ENCODE assay signal across 12 cellular contexts in the genomic region with DNA sequence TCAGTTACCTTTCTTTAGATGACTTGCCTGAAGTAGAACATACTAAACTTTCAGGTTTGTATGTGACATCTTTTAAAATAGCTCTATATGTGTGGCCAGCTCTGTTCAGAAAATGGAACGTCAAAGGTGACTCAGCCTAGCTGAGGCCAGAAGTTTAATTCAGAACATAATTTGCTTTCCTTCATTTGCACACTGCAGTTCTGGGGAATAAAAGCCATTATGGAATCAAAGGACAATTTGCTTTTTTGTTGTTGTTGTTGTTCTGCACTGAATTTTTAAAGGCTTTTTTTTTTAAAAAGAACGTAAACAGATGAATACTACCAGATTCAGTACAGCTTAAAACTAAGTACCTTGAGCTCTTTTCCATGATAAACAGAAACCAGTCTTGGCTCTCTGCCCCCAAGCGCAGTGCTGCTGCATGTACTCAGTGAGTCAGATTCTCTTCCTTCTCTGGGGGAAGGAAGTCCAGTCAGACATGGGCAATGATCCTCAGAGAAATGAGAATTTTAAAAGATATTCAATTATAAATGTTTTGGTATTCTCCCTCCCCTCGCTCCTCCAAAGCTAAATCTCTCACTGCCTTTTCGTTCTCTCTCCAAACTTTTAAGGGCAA.
DNase-seq lines count a peak whose midpoint lies in the region; FAIRE-seq and TF ChIP-seq lines count a peak whose summit lies in the region.
"Had no signal": no experiment of that assay in that cellular context is flagged by ENCODE, and none has a peak within 500 bp of the region (broad histone marks: within the 10 kb centered on the region; RNA-seq: fewer than 3 reads in every experiment).

No MANE protein-coding gene starts in this region.

- no peak for TF ChIP-seq POLR2A in breast epithelium (IDR thresholded peaks at IDR 0.05)

- H3K9ac ChIP-seq in MM.1S (ENCODE audit: low read length): no peak overlapping the region

- no peaks in the 10 kb centered on the region for H3K9me2 ChIP-seq in hepatocyte (replicated peaks; ENCODE audit: insufficient read depth)
- H3K9me2 ChIP-seq in MM.1S (replicated peaks; ENCODE audit: insufficient read depth, low read length): no peaks in the 10 kb centered on the region

- 73% methylated on average over 5 of the region's 5 CpGs for WGBS in hepatocyte (ENCODE audit: low lambda C conversion rate, missing lambda C conversion rate)

- peak overlapping the region; percentile 7 to 38 for H3K27ac ChIP-seq in breast epithelium
- H3K27ac ChIP-seq in hepatocyte: no peak overlapping the region
- H3K27ac ChIP-seq in MM.1S (ENCODE audit: low read length): no peak overlapping the region
- H3K27ac ChIP-seq: WERI-Rb-1 had no signal

- H3K4me2 ChIP-seq in hepatocyte (no peak overlapping the region), MM.1S (ENCODE audit: low read depth, low read length) (no peak overlapping the region)

- intact Hi-C loops in breast epithelium (cut with DNase I; ENCODE audit: low total_unique reads): no loop called here

- H3K27me3 ChIP-seq in MG63 (no peaks in the 10 kb centered on the region), breast epithelium (no peaks in the 10 kb centered on the region), hepatocyte (no peaks in the 10 kb centered on the region), MM.1S (replicated peaks; ENCODE audit: insufficient read depth, low read length) (no peaks in the 10 kb centered on the region)

- H2AFZ ChIP-seq in hepatocyte: no peak overlapping the region
- no peak overlapping the region for H2AFZ ChIP-seq in MM.1S (ENCODE audit: low read length)

- H3K36me3 ChIP-seq in MG63 (no peaks in the 10 kb centered on the region), breast epithelium (no peaks in the 10 kb centered on the region), hepatocyte (replicated peaks; ENCODE audit: insufficient read depth, low read depth) (no peaks in the 10 kb centered on the region), MM.1S (replicated peaks; ENCODE audit: insufficient read depth, low read length) (no peaks in the 10 kb centered on the region)
- H3K36me3 ChIP-seq: WERI-Rb-1 had no signal

- TF ChIP-seq CTCF in breast epithelium (IDR thresholded peaks at IDR 0.05): no peak
- no peak for TF ChIP-seq CTCF in hepatocyte (IDR thresholded peaks at IDR 0.05; ENCODE audit: poor library complexity)
- no peak for TF ChIP-seq CTCF in MM.1S (IDR thresholded peaks at IDR 0.05; ENCODE audit: low read length)

- FAIRE-seq in GM19239 (lab: Jason Lieb, UNC): no peak
- FAIRE-seq: D721Med had no signal

- H3K79me2 ChIP-seq in hepatocyte (no peaks in the 10 kb centered on the region), MM.1S (ENCODE audit: low read length) (no peaks in the 10 kb centered on the region)

- H4K20me1 ChIP-seq in hepatocyte (ENCODE audit: insufficient read depth, poor library complexity, severe bottlenecking): no peaks in the 10 kb centered on the region
- no peaks in the 10 kb centered on the region for H4K20me1 ChIP-seq in MM.1S (ENCODE audit: insufficient read depth, low read length)

- peak; percentile 74 for DNase-seq in MG63
- DNase-seq in breast epithelium (ENCODE audit: low spot score in 2 of 2): peak; percentile 41 to 79
- peak; percentile 63 for DNase-seq in hepatocyte (ENCODE audit: low spot score)
- DNase-seq in skeletal muscle cell (ENCODE audit: low read depth): peak; percentile 65
- DNase-seq in GM19239 (ENCODE audit: insufficient read length, low spot score): no peak
- DNase-seq in islet precursor cell: no peak
- DNase-seq in MM.1S: no peak
- DNase-seq in HT-29 (ENCODE audit: low spot score): no peak
- DNase-seq: NCI-H69, SIG-M5, WERI-Rb-1 had no signal

- H3K4me1 ChIP-seq in breast epithelium (no peaks in the 10 kb centered on the region), hepatocyte (ENCODE audit: insufficient read depth) (no peaks in the 10 kb centered on the region), MM.1S (ENCODE audit: low read length) (no peaks in the 10 kb centered on the region)

- H3K4me3 ChIP-seq in MG63 (no peak overlapping the region), breast epithelium (peak overlapping the region in 1 of 3 donors; percentile 10), hepatocyte (no peak overlapping the region), skeletal muscle cell (ENCODE audit: low read depth, low read length) (peak overlapping the region; percentile 9), MM.1S (ENCODE audit: low read length) (no peak overlapping the region)

- H3F3A ChIP-seq in MM.1S (ENCODE audit: insufficient read depth, low read length): no peaks in the 10 kb centered on the region

- H3K9me3 ChIP-seq in MG63 (no peaks in the 10 kb centered on the region), breast epithelium (no peaks in the 10 kb centered on the region), hepatocyte (ENCODE audit: low read depth) (no peaks in the 10 kb centered on the region), MM.1S (replicated peaks; ENCODE audit: insufficient read depth, low read length) (no peaks in the 10 kb centered on the region)

Comparison
In these comparisons a context has a peak if more than half of its experiments do, and no peak if none do; other contexts are left out.
1. DNase-seq: peak in MG63 (single experiment), breast epithelium (2 of 2), hepatocyte (single experiment) and skeletal muscle cell (single experiment); none in GM19239 (single experiment), islet precursor cell (single experiment), MM.1S (single experiment) and HT-29 (single experiment).
2. H3K27ac ChIP-seq: peak in breast epithelium (2 of 2); none in hepatocyte (single experiment) and MM.1S (single experiment).